30 cellular contexts compared by ENCODE assay signal in genomic region chr2:132701810-132702209, GRCh38. TPM values are rescaled to one million over a fixed set of nuclear protein-coding genes. Genes with fewer than 3 reads are reported as not detected.
A peak's percentile ranks its signal among the peaks of the same experiment; 100 is the strongest.
DNase-seq lines count a peak whose midpoint lies in the region; ATAC-seq and TF ChIP-seq lines count a peak whose summit lies in the region.
"Had no signal": no experiment of that assay in that cellular context is flagged by ENCODE, and none has a peak within 500 bp of the region (broad histone marks: within the 10 kb centered on the region; RNA-seq: fewer than 3 reads in every experiment).

No MANE protein-coding gene starts in this region.

- H3K27ac ChIP-seq in fibroblast of lung (ENCODE audit: insufficient read depth, low read length): no peak overlapping the region
- H3K27ac ChIP-seq: body of pancreas, lower lobe of right lung, tibial artery had no signal

- H3K27me3 ChIP-seq in fibroblast of lung (ENCODE audit: control insufficient read depth, insufficient read depth, low read length) (no peaks in the 10 kb centered on the region), MG63 (no peaks in the 10 kb centered on the region)
- H3K27me3 ChIP-seq: body of pancreas, tibial artery had no signal

- no peak overlapping the region for H3K4me3 ChIP-seq in fibroblast of lung (replicated peaks in 1 of 4; ENCODE audit: control extremely low read depth in 1 of 4, insufficient read depth in 1 of 4, low read depth in 3 of 4, low read length in 4 of 4)
- H3K4me3 ChIP-seq in MG63: no peak overlapping the region
- H3K4me3 ChIP-seq: body of pancreas, HAP-1, K562, lower lobe of right lung, mucosa of descending colon, tibial artery had no signal

- H3K27me3 Mint-ChIP-seq in stimulated activated memory B cell treated with anti-CD40 and anti-IgM and Interleukin-4, amounts not matched to agents 10 μg/mL and 1 μg/mL and 100 μg/mL, for 72 hours: no peaks in the 10 kb centered on the region
- H3K27me3 Mint-ChIP-seq: activated naive CD8-positive, alpha-beta T cell treated with anti-CD3 and anti-CD28 coated beads, Interleukin-2, amount 10 ng/mL, durations not matched to agents 7 days and 5 days had no signal

- ATAC-seq in stimulated activated memory B cell treated with anti-CD40 and anti-IgM and Interleukin-4, amounts not matched to agents 10 μg/mL and 1 μg/mL and 100 μg/mL, for 72 hours: no peak
- ATAC-seq in left lobe of liver: no peak
- ATAC-seq: body of pancreas; K562; lower lobe of right lung; mucosa of descending colon; Right ventricle myocardium inferior; sciatic nerve; stimulated activated naive CD8-positive, alpha-beta T cell treated with anti-CD3 and anti-CD28 coated beads, Interleukin-15, Interleukin-2, amounts not matched to agents 100 U/mL and 50 U/mL, for 24 hours had no signal

- peaks cover 2% of the 10 kb centered on the region for H3K4me1 ChIP-seq in fibroblast of lung (ENCODE audit: control insufficient read depth, extremely low read depth, insufficient read depth, low read length)
- H3K4me1 ChIP-seq: body of pancreas, Caco-2, HAP-1, lower lobe of right lung, tibial artery had no signal

- H3K4me3 Mint-ChIP-seq in stimulated activated memory B cell treated with anti-CD40 and anti-IgM and Interleukin-4, amounts not matched to agents 10 μg/mL and 1 μg/mL and 100 μg/mL, for 72 hours: no peak overlapping the region
- H3K4me3 Mint-ChIP-seq: activated naive CD8-positive, alpha-beta T cell treated with anti-CD3 and anti-CD28 coated beads, Interleukin-2, amount 10 ng/mL, durations not matched to agents 7 days and 5 days had no signal

- no peak overlapping the region for H3K27ac Mint-ChIP-seq in stimulated activated memory B cell treated with anti-CD40 and anti-IgM and Interleukin-4, amounts not matched to agents 10 μg/mL and 1 μg/mL and 100 μg/mL, for 72 hours
- H3K27ac Mint-ChIP-seq: activated naive CD8-positive, alpha-beta T cell treated with anti-CD3 and anti-CD28 coated beads, Interleukin-2, amount 10 ng/mL, durations not matched to agents 7 days and 5 days had no signal

- H3K4me2 ChIP-seq in fibroblast of lung (ENCODE audit: extremely low read depth, insufficient read depth, low read length): no peak overlapping the region

- no peaks in the 10 kb centered on the region for H3K36me3 ChIP-seq in fibroblast of lung (ENCODE audit: control insufficient read depth, insufficient read depth, low read length)
- no peaks in the 10 kb centered on the region for H3K36me3 ChIP-seq in MG63
- H3K36me3 ChIP-seq: HAP-1, lower lobe of right lung, tibial artery had no signal

- H4K20me1 ChIP-seq in fibroblast of lung (ENCODE audit: control insufficient read depth, extremely low read depth, insufficient read depth, low read length): no peaks in the 10 kb centered on the region

- in situ Hi-C loops in SK-MEL-5 (cut with HindIII; ENCODE audit: low pct_unique_long_range_greater_than_20kb, low sequenced_read_pairs): no loop called here

- H3K9ac ChIP-seq in fibroblast of lung (ENCODE audit: insufficient read depth, low read length): no peak overlapping the region

- DNase-seq in A172 (ENCODE audit: low spot score) (peak; percentile 44), GM03348 (ENCODE audit: low spot score) (peak; percentile 27), SK-MEL-5 (ENCODE audit: low read depth, low spot score) (peak; percentile 45), fibroblast of lung (ENCODE audit: low read depth in 2 of 2) (peak; percentile 25 to 79), left lobe of liver (ENCODE audit: low spot score) (no peak), MG63 (no peak), superior temporal gyrus (ENCODE audit: extremely low spot score) (no peak)
- DNase-seq: 8988T; activated CD4-positive, alpha-beta T cell treated with anti-CD3 and anti-CD28 coated beads, Interleukin-2, amount 50 U/mL, for 48 hours; activated CD4-positive, CD25-positive, alpha-beta regulatory T cell; activated CD8-positive, alpha-beta memory T cell treated with anti-CD3 and anti-CD28 coated beads, Interleukin-2, amount 50 U/mL, for 48 hours; activated naive CD8-positive, alpha-beta T cell treated with anti-CD3 and anti-CD28 coated beads, Interleukin-2, amount 10 ng/mL, durations not matched to agents 7 days and 5 days; body of pancreas; Caco-2; DMS79 treated with DMSO at 0.1 percent for 48 hours; effector CD8-positive, alpha-beta T cell; erythroblast; kidney; lower lobe of right lung; mucosa of descending colon; NCI-H1417 treated with DMSO at 0.1 percent for 48 hours; NCI-H446; stimulated activated naive CD8-positive, alpha-beta T cell treated with anti-CD3 and anti-CD28 coated beads, Interleukin-15, Interleukin-2, amounts not matched to agents 100 U/mL and 50 U/mL, for 24 hours; SW 1271; tibial artery had no signal

- H3K9me3 ChIP-seq in fibroblast of lung (ENCODE audit: control insufficient read depth, insufficient read depth, low read depth, low read length): no peaks in the 10 kb centered on the region
- no peaks in the 10 kb centered on the region for H3K9me3 ChIP-seq in MG63
- H3K9me3 ChIP-seq: body of pancreas, Caco-2, HAP-1, lower lobe of right lung, mucosa of descending colon, tibial artery had no signal

- H3K9me3 Mint-ChIP-seq in stimulated activated memory B cell treated with anti-CD40 and anti-IgM and Interleukin-4, amounts not matched to agents 10 μg/mL and 1 μg/mL and 100 μg/mL, for 72 hours: no peaks in the 10 kb centered on the region
- H3K9me3 Mint-ChIP-seq: activated naive CD8-positive, alpha-beta T cell treated with anti-CD3 and anti-CD28 coated beads, Interleukin-2, amount 10 ng/mL, durations not matched to agents 7 days and 5 days had no signal

- H2AFZ ChIP-seq in fibroblast of lung (ENCODE audit: low read length): no peak overlapping the region

- no peak for TF ChIP-seq CTCF in fibroblast of lung (conservative IDR thresholded peaks at IDR 0.05 in 1 of 2, IDR thresholded peaks at IDR 0.05 in 1 of 2; ENCODE audit: low read depth in 1 of 2, low read length in 2 of 2)

- no peaks in the 10 kb centered on the region for H3K36me3 Mint-ChIP-seq in stimulated activated memory B cell treated with anti-CD40 and anti-IgM and Interleukin-4, amounts not matched to agents 10 μg/mL and 1 μg/mL and 100 μg/mL, for 72 hours
- H3K36me3 Mint-ChIP-seq: activated naive CD8-positive, alpha-beta T cell treated with anti-CD3 and anti-CD28 coated beads, Interleukin-2, amount 10 ng/mL, durations not matched to agents 7 days and 5 days had no signal

- H3K79me2 ChIP-seq in fibroblast of lung (ENCODE audit: control insufficient read depth, insufficient read depth, low read length): no peaks in the 10 kb centered on the region

- H3K4me1 Mint-ChIP-seq in stimulated activated memory B cell treated with anti-CD40 and anti-IgM and Interleukin-4, amounts not matched to agents 10 μg/mL and 1 μg/mL and 100 μg/mL, for 72 hours: no peaks in the 10 kb centered on the region
- H3K4me1 Mint-ChIP-seq: activated naive CD8-positive, alpha-beta T cell treated with anti-CD3 and anti-CD28 coated beads, Interleukin-2, amount 10 ng/mL, durations not matched to agents 7 days and 5 days had no signal

RNA-seq across cellular contexts. Expression of gene LYPD1, which starts 31.8 kb away (rescaled TPM):
- 28.6 and 30.8 TPM in 2 replicates for total RNA-seq in A172 (2014; rRNA removed; shearing (Covaris generic))
- 28.8 and 31.4 TPM in 2 replicates for total RNA-seq in SK-MEL-5 (2014; rRNA removed; shearing (Covaris generic))
- polyA plus RNA-seq in SK-MEL-5 (2015; cell fraction: cytosol; rRNA removed): 28.7 and 33.9 TPM in 2 replicates
- polyA plus RNA-seq in SK-MEL-5 (2015; cell fraction: nucleus; rRNA removed): 3.2 and 5.7 TPM in 2 replicates
- total RNA-seq in fibroblast of lung: 0.17 and 0.26 TPM in 2 replicates
- 4.3 and 4.8 TPM in 2 replicates for polyA plus RNA-seq in fibroblast of lung
- 4.3 and 5.9 TPM in 2 replicates for polyA plus RNA-seq in fibroblast of lung (2012)
- polyA minus RNA-seq in fibroblast of lung (ENCODE audit: low replicate concordance): 7.0 and 7.2 TPM in 2 replicates
- total RNA-seq in left lobe of liver: 0.40 TPM
- total RNA-seq in MG63 (2014; rRNA removed; shearing (Covaris generic); ENCODE audit: low replicate concordance): 0.20 TPM in 1 of 2 replicates, not detected in the other
- total RNA-seq: activated naive CD8-positive, alpha-beta T cell treated with anti-CD3 and anti-CD28 coated beads, Interleukin-2, amount 10 ng/mL, durations not matched to agents 7 days and 5 days; K562; Right ventricle myocardium inferior had no signal
- polyA plus RNA-seq: K562 had no signal

Comparison
In these comparisons a context has a peak if more than half of its experiments do, and no peak if none do; other contexts are left out.
1. DNase-seq: peak in A172 (single experiment), GM03348 (single experiment), SK-MEL-5 (single experiment) and fibroblast of lung (2 of 2); none in left lobe of liver (single experiment), MG63 (single experiment) and superior temporal gyrus (single experiment).
2. RNA of gene LYPD1, which starts 31.8 kb away (total RNA-seq): 28.8 to 31.4 TPM in SK-MEL-5 and 28.6 to 30.8 TPM in A172; 0.40 TPM in left lobe of liver (single experiment), 0.20 TPM in MG63 and 0.17 to 0.26 TPM in fibroblast of lung; every median in the first group is over 10 times any median in the second.